13 cellular contexts compared by ENCODE assay signal in genomic region chr1:110643886-110644285, GRCh38. TPM values are rescaled to one million over a fixed set of nuclear protein-coding genes. Genes with fewer than 3 reads are reported as not detected.
A peak's percentile ranks its signal among the peaks of the same experiment; 100 is the strongest.
DNase-seq lines count a peak whose midpoint lies in the region; ATAC-seq, FAIRE-seq and TF ChIP-seq lines count a peak whose summit lies in the region.
"Had no signal": no experiment of that assay in that cellular context is flagged by ENCODE, and none has a peak within 500 bp of the region (broad histone marks: within the 10 kb centered on the region; RNA-seq: fewer than 3 reads in every experiment).

No MANE protein-coding gene starts in this region.

- peaks cover 0 to 19% (median 4%) of the 10 kb centered on the region in 7 donors for H3K9me3 Mint-ChIP-seq in CD14-positive monocyte
- peaks cover 3% of the 10 kb centered on the region for H3K9me3 Mint-ChIP-seq in memory B cell

- no peak overlapping the region for H3K4me3 ChIP-seq in DOHH2 (ENCODE audit: low read length)
- H3K4me3 ChIP-seq: left lung had no signal

- H3K9me2 ChIP-seq in DOHH2 (replicated peaks; ENCODE audit: control insufficient read depth, low read length), result no peaks in the 10 kb centered on the region

- H3F3A ChIP-seq in DOHH2 (ENCODE audit: control insufficient read depth, insufficient read depth), result no peaks in the 10 kb centered on the region

- peak overlapping the region; percentile 25 for H3K4me2 ChIP-seq in DOHH2 (ENCODE audit: low read length)

- peaks cover 0 to 10% (median 0%) of the 10 kb centered on the region in 3 donors for H3K27me3 Mint-ChIP-seq in CD14-positive monocyte (ENCODE audit: low read depth in 3 of 3)
- peaks cover 2% of the 10 kb centered on the region for H3K27me3 Mint-ChIP-seq in memory B cell

- FAIRE-seq in D721Med (lab: Jason Lieb, UNC), result no peak
- FAIRE-seq: G401.6 had no signal

- H3K27me3 ChIP-seq in DOHH2 (ENCODE audit: control insufficient read depth, low read length), result no peaks in the 10 kb centered on the region
- H3K27me3 ChIP-seq: left lung had no signal

- no peaks in the 10 kb centered on the region for H3K79me2 ChIP-seq in DOHH2 (ENCODE audit: control insufficient read depth, low read length)

- H3K4me1 ChIP-seq in DOHH2 (ENCODE audit: control insufficient read depth, low read length), result peaks cover 24% of the 10 kb centered on the region

- H3K36me3 ChIP-seq in DOHH2 (ENCODE audit: control insufficient read depth, low read length), result no peaks in the 10 kb centered on the region
- H3K36me3 ChIP-seq: left lung had no signal

- TF ChIP-seq CTCF in CD14-positive monocyte (IDR thresholded peaks at IDR 0.05) (no peak), DOHH2 (IDR thresholded peaks at IDR 0.05; ENCODE audit: low read depth, low read length, poor library complexity, severe bottlenecking) (no peak), D721Med (IDR thresholded peaks at IDR 0.05; ENCODE audit: insufficient read depth, missing control alignments) (no peak)

- H3K27ac ChIP-seq in DOHH2 (ENCODE audit: low read depth, low read length), result no peak overlapping the region

- H3K9me3 ChIP-seq in DOHH2 (ENCODE audit: control insufficient read depth, insufficient read depth, low read length), result no peaks in the 10 kb centered on the region
- H3K9me3 ChIP-seq: left lung had no signal

- H3K4me3 Mint-ChIP-seq in CD14-positive monocyte (peak overlapping the region in 1 of 2 donors; percentile 57), memory B cell (no peak overlapping the region)

- no peaks in the 10 kb centered on the region for H4K20me1 ChIP-seq in DOHH2 (ENCODE audit: control insufficient read depth, insufficient read depth, low read depth, low read length)

- H3K4me1 Mint-ChIP-seq in CD14-positive monocyte, result peaks cover 67% of the 10 kb centered on the region
- H3K4me1 Mint-ChIP-seq in memory B cell, result peaks cover 19% of the 10 kb centered on the region

- DNase-seq in CD14-positive monocyte (ENCODE audit: low spot score), result peak; percentile 73
- DNase-seq in SIG-M5 (lab: John Stamatoyannopoulos, UW), result peak; percentile 21
- no peak for DNase-seq in memory B cell (ENCODE audit: low spot score in 2 of 2)
- no peak for DNase-seq in D721Med (ENCODE audit: insufficient read length, low spot score)
- no peak for DNase-seq in NCI-H2196 treated with DMSO at 0.1 percent for 48 hours (lab: John Stamatoyannopoulos, UW; ENCODE audit: unreplicated experiment)
- DNase-seq: activated gamma-delta T cell treated with Interleukin-2 at 50 U/mL for 16 hours, left lung, NCI-H2081 treated with DMSO at 0.1 percent for 48 hours, NCI-H774, T1000 had no signal

- H3K36me3 Mint-ChIP-seq in CD14-positive monocyte (peaks cover 2 to 6% of the 10 kb centered on the region in 2 donors), memory B cell (no peaks in the 10 kb centered on the region)

- intact Hi-C loops in CD14-positive monocyte (cut with micrococcal nuclease), result loop anchor here (10.0 kb wide), 2 partner anchors 321 to 561 kb away; partner anchors contain the start of genes DENND2D (in 1 of the 2) and LRIF1 (in 1 of the 2)

- peak; percentile 76 for ATAC-seq in memory B cell (ENCODE audit: low read depth)
- ATAC-seq in GM18909 (IDR thresholded peaks at IDR 0.05; ENCODE audit: poor library complexity, unreplicated experiment), result no peak
- ATAC-seq: left lung had no signal

- H3K27ac Mint-ChIP-seq in CD14-positive monocyte (peak overlapping the region; percentile 92 to 98 (median 96)), memory B cell (no peak overlapping the region)

RNA-seq across cellular contexts. Expression of gene KCNA3, which starts 30.9 kb away (rescaled TPM):
- 1 to 10 TPM; 5.6 to 7.7 TPM for polyA plus RNA-seq in CD14-positive monocyte

RNA-seq across cellular contexts. Expression of gene KCNA2, which starts 37.7 kb away (rescaled TPM):
- not detected for polyA plus RNA-seq in CD14-positive monocyte

Comparison
In these comparisons a context has a peak if more than half of its experiments do, and no peak if none do; other contexts are left out.
1. DNase-seq: peak in CD14-positive monocyte (single experiment) and SIG-M5 (single experiment); none in memory B cell (0 of 2), D721Med (single experiment) and NCI-H2196 treated with DMSO at 0.1 percent for 48 hours (single experiment).